19 cellular contexts compared by ENCODE assay signal in the genomic region with DNA sequence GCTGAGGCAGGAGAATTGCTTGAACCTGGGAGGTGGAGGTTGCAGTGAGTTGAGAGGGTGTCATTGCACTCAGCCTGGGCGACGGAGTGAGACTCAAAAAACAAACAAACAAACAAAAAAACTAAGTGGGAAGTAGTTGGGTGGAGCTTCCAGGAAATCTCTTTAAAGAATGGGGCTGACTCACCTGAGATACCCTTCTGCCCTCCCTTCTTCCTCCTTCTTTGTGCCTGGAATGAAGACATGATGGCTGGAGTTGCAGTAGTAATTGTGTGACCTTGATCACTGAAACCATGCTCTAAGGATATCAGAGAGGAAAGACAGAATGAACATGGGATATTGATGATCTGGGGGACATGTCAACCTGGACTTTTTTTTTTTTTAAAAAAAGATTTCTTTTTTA.
DNase-seq lines count a peak whose midpoint lies in the region; ATAC-seq, FAIRE-seq and TF ChIP-seq lines count a peak whose summit lies in the region.
"Had no signal": no experiment of that assay in that cellular context is flagged by ENCODE, and none has a peak within 500 bp of the region (broad histone marks: within the 10 kb centered on the region; RNA-seq: fewer than 3 reads in every experiment).

No MANE protein-coding gene starts in this region.

- DNase-seq in HCT116 (ENCODE audit: low read depth, low spot score), result no peak
- no peak for DNase-seq in neural progenitor cell (ENCODE audit: low spot score)
- DNase-seq in NCI-H1417 (lab: John Stamatoyannopoulos, UW), result no peak
- no peak for DNase-seq in urothelium cell line (ENCODE audit: low spot score)
- no peak for DNase-seq in stimulated activated naive B cell treated with anti-CD40 and anti-IgM and Interleukin-4, amounts not matched to agents 10 μg/mL and 1 μg/mL and 100 μg/mL, for 72 hours
- no peak for DNase-seq in NCI-H1436 (lab: John Stamatoyannopoulos, UW)
- DNase-seq: CD8-positive, alpha-beta memory T cell; DMS79; H9; KBM-7; NCI-H1092 treated with DMSO at 0.1 percent for 48 hours; NCI-H1694; NCI-H446; NCI-H526 had no signal

- no peak overlapping the region for H3K4me3 Mint-ChIP-seq in dendritic cell treated with granulocyte-macrophage colony-stimulating factor and Interleukin-4, amounts not matched to agents 40 ng/mL and 50 ng/mL, for 4 days
- H3K4me3 Mint-ChIP-seq in neural progenitor cell, result peak overlapping the region; percentile 36
- H3K4me3 Mint-ChIP-seq in stimulated activated naive B cell treated with anti-CD40 and anti-IgM and Interleukin-4, amounts not matched to agents 10 μg/mL and 1 μg/mL and 100 μg/mL, for 72 hours, result no peak overlapping the region
- H3K4me3 Mint-ChIP-seq: CD8-positive, alpha-beta memory T cell; H9 had no signal

- H3K36me3 ChIP-seq in HCT116 (ENCODE audit: control insufficient read depth in 1 of 2, insufficient read depth in 2 of 2, low read length in 2 of 2) (no peaks in the 10 kb centered on the region), neural progenitor cell (no peaks in the 10 kb centered on the region)
- H3K36me3 ChIP-seq: SJSA1 had no signal

- peaks cover 21% of the 10 kb centered on the region for H3K4me1 Mint-ChIP-seq in dendritic cell treated with granulocyte-macrophage colony-stimulating factor and Interleukin-4, amounts not matched to agents 40 ng/mL and 50 ng/mL, for 4 days (ENCODE audit: low read depth)
- H3K4me1 Mint-ChIP-seq in neural progenitor cell, result peaks cover 16% of the 10 kb centered on the region
- H3K4me1 Mint-ChIP-seq in stimulated activated naive B cell treated with anti-CD40 and anti-IgM and Interleukin-4, amounts not matched to agents 10 μg/mL and 1 μg/mL and 100 μg/mL, for 72 hours, result peaks cover 25 to 29% of the 10 kb centered on the region in 2 donors

- peaks cover 12% of the 10 kb centered on the region for H3F3A ChIP-seq in neural progenitor cell (ENCODE audit: low read depth)

- H3K79me2 ChIP-seq in HCT116 (ENCODE audit: insufficient read depth, low read length), result no peaks in the 10 kb centered on the region
- H3K79me2 ChIP-seq in neural progenitor cell (ENCODE audit: low read depth), result no peaks in the 10 kb centered on the region

- H4K20me1 ChIP-seq in HCT116 (ENCODE audit: insufficient read depth), result no peaks in the 10 kb centered on the region
- no peaks in the 10 kb centered on the region for H4K20me1 ChIP-seq in neural progenitor cell (ENCODE audit: low read depth)

- H3K27ac Mint-ChIP-seq in dendritic cell treated with granulocyte-macrophage colony-stimulating factor and Interleukin-4, amounts not matched to agents 40 ng/mL and 50 ng/mL, for 4 days, result peak overlapping the region; percentile 22
- H3K27ac Mint-ChIP-seq in neural progenitor cell, result peak overlapping the region; percentile 82
- H3K27ac Mint-ChIP-seq in stimulated activated naive B cell treated with anti-CD40 and anti-IgM and Interleukin-4, amounts not matched to agents 10 μg/mL and 1 μg/mL and 100 μg/mL, for 72 hours, result no peak overlapping the region
- H3K27ac Mint-ChIP-seq: CD8-positive, alpha-beta memory T cell had no signal

- intact Hi-C loops in HCT116 (cut with micrococcal nuclease), result no loop called here
- intact Hi-C loops in dendritic cell treated with granulocyte-macrophage colony-stimulating factor and Interleukin-4, amounts not matched to agents 40 ng/mL and 50 ng/mL, for 4 days (cut with micrococcal nuclease), result no loop called here

- peaks cover 2% of the 10 kb centered on the region for H3K27me3 Mint-ChIP-seq in dendritic cell treated with granulocyte-macrophage colony-stimulating factor and Interleukin-4, amounts not matched to agents 40 ng/mL and 50 ng/mL, for 4 days
- peaks cover 10% of the 10 kb centered on the region for H3K27me3 Mint-ChIP-seq in neural progenitor cell (ENCODE audit: insufficient read depth, low read depth)
- no peaks in the 10 kb centered on the region for H3K27me3 Mint-ChIP-seq in stimulated activated naive B cell treated with anti-CD40 and anti-IgM and Interleukin-4, amounts not matched to agents 10 μg/mL and 1 μg/mL and 100 μg/mL, for 72 hours

- RAD21 ChIA-PET in HCT116 (lab: Charles Lee; ENCODE audit: low non-redundant PET in 1 of 2, low total read pairs in 2 of 2, uncharacterized antibody in 2 of 2, unreplicated experiment in 2 of 2), result no interaction called here

- BruUV-seq in HCT116 (replicated peaks; lab: Mats Ljungman, UMichigan), result no TSS peak

- CTCF ChIA-PET in HCT116 (lab: Charles Lee), result no interaction called here

- H3K9me3 ChIP-seq in HCT116 (ENCODE audit: control insufficient read depth in 1 of 2, insufficient read depth in 1 of 2, low read depth in 1 of 2, low read length in 2 of 2), result no peaks in the 10 kb centered on the region
- no peaks in the 10 kb centered on the region for H3K9me3 ChIP-seq in neural progenitor cell (ENCODE audit: low read depth)
- H3K9me3 ChIP-seq: SJSA1 had no signal

- no peaks in the 10 kb centered on the region for H3K9me2 ChIP-seq in HCT116 (ENCODE audit: insufficient read depth)

- H3K27me3 ChIP-seq in HCT116 (ENCODE audit: insufficient read depth, low read length), result no peaks in the 10 kb centered on the region
- no peaks in the 10 kb centered on the region for H3K27me3 ChIP-seq in neural progenitor cell
- H3K27me3 ChIP-seq: SJSA1 had no signal

- no peak for TF ChIP-seq RAD21 in HCT116 (IDR thresholded peaks at IDR 0.05; ENCODE audit: low read depth)

- H3K9me3 Mint-ChIP-seq in dendritic cell treated with granulocyte-macrophage colony-stimulating factor and Interleukin-4, amounts not matched to agents 40 ng/mL and 50 ng/mL, for 4 days, result no peaks in the 10 kb centered on the region
- H3K9me3 Mint-ChIP-seq in neural progenitor cell, result peaks cover 2% of the 10 kb centered on the region
- no peaks in the 10 kb centered on the region for H3K9me3 Mint-ChIP-seq in stimulated activated naive B cell treated with anti-CD40 and anti-IgM and Interleukin-4, amounts not matched to agents 10 μg/mL and 1 μg/mL and 100 μg/mL, for 72 hours
- H3K9me3 Mint-ChIP-seq: CD8-positive, alpha-beta memory T cell; H9 had no signal

- no peak for FAIRE-seq in urothelium cell line (lab: Jason Lieb, UNC)
- FAIRE-seq: HepG2 had no signal

- ATAC-seq in HCT116, result peak; percentile 56; the same call in 1 of the 2 replicates
- ATAC-seq in stimulated activated naive B cell treated with anti-CD40 and anti-IgM and Interleukin-4, amounts not matched to agents 10 μg/mL and 1 μg/mL and 100 μg/mL, for 72 hours (replicated peaks), result no peak
- ATAC-seq: HepG2, Right ventricle myocardium inferior had no signal

- no peak overlapping the region for H3K9ac ChIP-seq in HCT116 (ENCODE audit: low read length)
- no peak overlapping the region for H3K9ac ChIP-seq in neural progenitor cell

- H2AFZ ChIP-seq in HCT116 (ENCODE audit: low read depth, low read length, poor library complexity, severe bottlenecking), result peak overlapping the region; percentile 34
- no peak overlapping the region for H2AFZ ChIP-seq in neural progenitor cell (replicated peaks)

- H3K4me2 ChIP-seq in HCT116 (ENCODE audit: low read length), result peak overlapping the region; percentile 32
- H3K4me2 ChIP-seq in neural progenitor cell, result no peak overlapping the region

- H3K4me1 ChIP-seq in HCT116 (ENCODE audit: control insufficient read depth in 1 of 2, insufficient read depth in 2 of 2, low read length in 2 of 2), result peaks cover 14 to 21% of the 10 kb centered on the region in 2 experiments
- H3K4me1 ChIP-seq in neural progenitor cell, result peaks cover 14% of the 10 kb centered on the region

- no peak for TF ChIP-seq POLR2A in HCT116 (IDR thresholded peaks at IDR 0.05; ENCODE audit: borderline replicate concordance, extremely low read depth, insufficient read depth, insufficient read length)

- TF ChIP-seq CTCF in 22Rv1 (IDR thresholded peaks at IDR 0.05) (no peak), HCT116 (IDR thresholded peaks at IDR 0.05 in 2 of 3, conservative IDR thresholded peaks at IDR 0.05 in 1 of 3; ENCODE audit: borderline replicate concordance in 1 of 3, insufficient read depth in 1 of 3, low read depth in 2 of 3, low read length in 2 of 3) (no peak), neural progenitor cell (IDR thresholded peaks at IDR 0.05) (no peak)

- no peak overlapping the region for H3K4me3 ChIP-seq in HCT116 (replicated peaks in 1 of 2; ENCODE audit: low read depth in 1 of 2, low read length in 2 of 2)
- no peak overlapping the region for H3K4me3 ChIP-seq in neural progenitor cell
- H3K4me3 ChIP-seq: SJSA1 had no signal

- H3K36me3 Mint-ChIP-seq in dendritic cell treated with granulocyte-macrophage colony-stimulating factor and Interleukin-4, amounts not matched to agents 40 ng/mL and 50 ng/mL, for 4 days (ENCODE audit: low read depth), result no peaks in the 10 kb centered on the region
- no peaks in the 10 kb centered on the region for H3K36me3 Mint-ChIP-seq in neural progenitor cell
- H3K36me3 Mint-ChIP-seq in stimulated activated naive B cell treated with anti-CD40 and anti-IgM and Interleukin-4, amounts not matched to agents 10 μg/mL and 1 μg/mL and 100 μg/mL, for 72 hours, result no peaks in the 10 kb centered on the region
- H3K36me3 Mint-ChIP-seq: CD8-positive, alpha-beta memory T cell had no signal

- H3K27ac ChIP-seq in 22Rv1 (peak overlapping the region; percentile 86; the same call in 1 of the 2 replicates), HCT116 (ENCODE audit: low read depth, low read length) (no peak overlapping the region), neural progenitor cell (no peak overlapping the region)
- H3K27ac ChIP-seq: SJSA1 had no signal

- POLR2A ChIA-PET in HCT116 (lab: Charles Lee), result no interaction called here

TF ChIP-seq in HCT116, 20 proteins besides CTCF, POLR2A, EP300 and RAD21:
- TF ChIP-seq, protein P1, sequence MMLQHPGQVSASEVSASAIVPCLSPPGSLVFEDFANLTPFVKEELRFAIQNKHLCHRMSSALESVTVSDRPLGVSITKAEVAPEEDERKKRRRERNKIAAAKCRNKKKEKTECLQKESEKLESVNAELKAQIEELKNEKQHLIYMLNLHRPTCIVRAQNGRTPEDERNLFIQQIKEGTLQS (IDR thresholded peaks at IDR 0.05), result no peak
- TF ChIP-seq ZFX (IDR thresholded peaks at IDR 0.05) (no peak), SP1 (IDR thresholded peaks at IDR 0.05; ENCODE audit: low read depth) (no peak), JUND (IDR thresholded peaks at IDR 0.05) (0 out of 2 replicates have a peak, but pooled peaks have one; percentile 13), SIN3A (IDR thresholded peaks at IDR 0.05; ENCODE audit: low read depth) (no peak), TCF7L2 (IDR thresholded peaks at IDR 0.05; ENCODE audit: borderline replicate concordance, extremely low read depth, insufficient read depth, insufficient read length) (no peak), FOSL1 (IDR thresholded peaks at IDR 0.05; ENCODE audit: low read depth) (peak; percentile 34; the same call in 1 of the 2 replicates), EGR1 (IDR thresholded peaks at IDR 0.05; ENCODE audit: low read depth) (no peak), ZNF274 (IDR thresholded peaks at IDR 0.05; ENCODE audit: low read depth, low read length) (no peak), SRF (IDR thresholded peaks at IDR 0.05; ENCODE audit: low read depth) (no peak)
